In genomic region chr2:72921088-72921851, GRCh38 we compare ENCODE assay signal across 19 cellular contexts. TPM values are rescaled to one million over a fixed set of nuclear protein-coding genes. Genes with fewer than 3 reads are reported as not detected.
DNase-seq lines count a peak whose midpoint lies in the region; ATAC-seq and TF ChIP-seq lines count a peak whose summit lies in the region.
"Had no signal": no experiment of that assay in that cellular context is flagged by ENCODE, and none has a peak within 500 bp of the region (broad histone marks: within the 10 kb centered on the region; RNA-seq: fewer than 3 reads in every experiment).

No MANE protein-coding gene starts in this region.

- CTCF ChIA-PET in A673 (lab: Charles Lee), result no interaction called here

- ATAC-seq in GM18870 (IDR thresholded peaks at IDR 0.05; ENCODE audit: unreplicated experiment) (no peak), HG03457 (IDR thresholded peaks at IDR 0.05; ENCODE audit: unreplicated experiment) (no peak)
- ATAC-seq: HepG2, left lobe of liver, right lobe of liver had no signal

- H3K27ac Mint-ChIP-seq in chondrocyte (ENCODE audit: unreplicated experiment), result no peak overlapping the region
- H3K27ac Mint-ChIP-seq: activated B cell treated with CpG ODN at 0.5 μM for 24 hours, T-helper 17 cell had no signal

- no peak for TF ChIP-seq POLR2A in testis (IDR thresholded peaks at IDR 0.05)

- H3K4me3 ChIP-seq in A673 (ENCODE audit: low read depth, low read length, poor library complexity, severe bottlenecking) (peak overlapping the region; percentile 34), mesodermal cell (ENCODE audit: extremely low read depth, insufficient read depth, low read length, poor library complexity, severe bottlenecking) (peak overlapping the region; percentile 25), testis (peak overlapping the region in 1 of 2 donors; percentile 46)
- H3K4me3 ChIP-seq: right lobe of liver had no signal

- BruUV-seq in A673 (replicated peaks; lab: Mats Ljungman, UMichigan), result no TSS peak

- no peaks in the 10 kb centered on the region for H3K9me3 Mint-ChIP-seq in chondrocyte (ENCODE audit: low read depth)
- H3K9me3 Mint-ChIP-seq: activated B cell treated with CpG ODN at 0.5 μM for 24 hours had no signal

- POLR2A ChIA-PET in A673 (lab: Charles Lee; ENCODE audit: low non-redundant PET), result no interaction called here

- intact Hi-C loops in A673 (cut with micrococcal nuclease; ENCODE audit: unreplicated experiment), result no loop called here
- intact Hi-C loops in testis (cut with DNase I; ENCODE audit: low total_unique reads), result no loop called here

- H3K4me1 Mint-ChIP-seq in chondrocyte (ENCODE audit: low read depth), result peaks cover 17% of the 10 kb centered on the region

- in situ Hi-C loops in GM13977 (cut with MboI; ENCODE audit: low pct_unique_long_range_greater_than_20kb, low sequenced_read_pairs, unreplicated experiment), result no loop called here

- peaks cover 100% of the 10 kb centered on the region for H3K27me3 ChIP-seq in A673 (replicated peaks; ENCODE audit: insufficient read depth, low read depth, low read length, poor library complexity)
- peaks cover 12% of the 10 kb centered on the region for H3K27me3 ChIP-seq in testis

- DNase-seq in A673 (ENCODE audit: low spot score), result no peak
- peak; percentile 33 for DNase-seq in GM13977 (ENCODE audit: low spot score)
- DNase-seq in chondrocyte (ENCODE audit: low spot score), result peak; percentile 87
- no peak for DNase-seq in NCI-H1930 (lab: John Stamatoyannopoulos, UW)
- no peak for DNase-seq in testis
- DNase-seq: NCI-H1436 treated with DMSO at 0.1 percent for 48 hours, NCI-H774, OCI-M1, right lobe of liver, SHP77 treated with DMSO at 0.1 percent for 48 hours, T-helper 17 cell had no signal

- H3K4me1 ChIP-seq in A673 (ENCODE audit: insufficient read depth, low read length, poor library complexity, severe bottlenecking) (peaks cover 21% of the 10 kb centered on the region), mesodermal cell (ENCODE audit: control insufficient read depth, insufficient read depth, low read length, poor library complexity, severe bottlenecking) (peaks cover 22% of the 10 kb centered on the region), testis (peaks cover 23% of the 10 kb centered on the region)

- TF ChIP-seq CTCF in A673 (conservative IDR thresholded peaks at IDR 0.05; ENCODE audit: low read depth, low read length) (no peak), GM13977 (IDR thresholded peaks at IDR 0.05; ENCODE audit: extremely low read depth, insufficient read depth, missing control alignments) (no peak), chondrocyte (IDR thresholded peaks at IDR 0.05) (no peak), testis (IDR thresholded peaks at IDR 0.05) (no peak)

- WGBS in mesodermal cell (ENCODE audit: insufficient coverage in 2 of 2), 2 experiments, result 21 to 40% methylated on average over 8 of the region's 15 CpGs
- WGBS in testis, 2 donors, result 26 to 40% methylated on average over 11 to 15 of the region's 15 CpGs

- no peak overlapping the region for H3K4me3 Mint-ChIP-seq in chondrocyte (ENCODE audit: unreplicated experiment)

- peaks cover 62% of the 10 kb centered on the region for H3K27me3 Mint-ChIP-seq in chondrocyte (ENCODE audit: low read depth)

- H3K36me3 ChIP-seq in A673 (ENCODE audit: insufficient read depth, low read length, poor library complexity, severe bottlenecking) (no peaks in the 10 kb centered on the region), mesodermal cell (ENCODE audit: control insufficient read depth, insufficient read depth, low read length) (no peaks in the 10 kb centered on the region), testis (ENCODE audit: low read depth, missing control alignments) (no peaks in the 10 kb centered on the region)
- H3K36me3 ChIP-seq: right lobe of liver, upper lobe of left lung had no signal

- no peaks in the 10 kb centered on the region for H3K36me3 Mint-ChIP-seq in chondrocyte (ENCODE audit: low read depth)

- H3K27ac ChIP-seq in A673 (ENCODE audit: low read depth, low read length, poor library complexity, severe bottlenecking) (no peak overlapping the region), mesodermal cell (ENCODE audit: low read depth, low read length, severe bottlenecking) (no peak overlapping the region), testis (no peak overlapping the region)
- H3K27ac ChIP-seq: right lobe of liver, upper lobe of left lung had no signal

- H3K9me3 ChIP-seq in A673 (ENCODE audit: low read depth, low read length, poor library complexity, severe bottlenecking) (no peaks in the 10 kb centered on the region), mesodermal cell (ENCODE audit: control insufficient read depth, low read length) (no peaks in the 10 kb centered on the region), testis (no peaks in the 10 kb centered on the region)
- H3K9me3 ChIP-seq: right lobe of liver, upper lobe of left lung had no signal

RNA-seq across cellular contexts. Expression of gene EMX1, which starts 4.0 kb away (rescaled TPM):
- total RNA-seq in A673 (2021) (not detected in 2 replicates), chondrocyte (not detected in 3 replicates), testis (10 to 100 TPM; 11.3 to 13.2 TPM)
- 0.92 TPM for polyA plus RNA-seq in mesodermal cell (2013, experiment 1 of 2)
- 0.61 TPM for polyA plus RNA-seq in mesodermal cell (2013, experiment 2 of 2)
- polyA plus RNA-seq in testis (ENCODE audit: insufficient read depth, low read depth, low replicate concordance), result 4.5 TPM
- total RNA-seq: MCF 10A, T-helper 17 cell, upper lobe of left lung had no signal

RNA-seq across cellular contexts. Expression of gene SPR, which starts 34.1 kb away (rescaled TPM):
- 22.6 and 25.6 TPM in 2 replicates for total RNA-seq in A673 (2021)
- 8.9 to 13.5 TPM (median 12.8 TPM) in 3 replicates for total RNA-seq in chondrocyte
- 11.0 TPM for polyA plus RNA-seq in mesodermal cell (2013, experiment 1 of 2)
- 9.8 TPM for polyA plus RNA-seq in mesodermal cell (2013, experiment 2 of 2)
- total RNA-seq in testis, result 10 to 100 TPM; 21.7 to 27.6 TPM
- polyA plus RNA-seq in testis (ENCODE audit: insufficient read depth, low read depth, low replicate concordance), result 15.7 TPM

Comparison
In these comparisons a context has a peak if more than half of its experiments do, and no peak if none do; other contexts are left out.
1. DNase-seq: peak in GM13977 (single experiment) and chondrocyte (single experiment); none in A673 (single experiment), NCI-H1930 (0 of 2) and testis (single experiment).
2. RNA of gene EMX1, which starts 4.0 kb away (total RNA-seq): 11.3 to 13.2 TPM in testis; not detected in A673 and not detected in chondrocyte; every median in the first group is over 10 times any median in the second.